ENCODE assay signal across 8 cellular contexts in the genomic region with DNA sequence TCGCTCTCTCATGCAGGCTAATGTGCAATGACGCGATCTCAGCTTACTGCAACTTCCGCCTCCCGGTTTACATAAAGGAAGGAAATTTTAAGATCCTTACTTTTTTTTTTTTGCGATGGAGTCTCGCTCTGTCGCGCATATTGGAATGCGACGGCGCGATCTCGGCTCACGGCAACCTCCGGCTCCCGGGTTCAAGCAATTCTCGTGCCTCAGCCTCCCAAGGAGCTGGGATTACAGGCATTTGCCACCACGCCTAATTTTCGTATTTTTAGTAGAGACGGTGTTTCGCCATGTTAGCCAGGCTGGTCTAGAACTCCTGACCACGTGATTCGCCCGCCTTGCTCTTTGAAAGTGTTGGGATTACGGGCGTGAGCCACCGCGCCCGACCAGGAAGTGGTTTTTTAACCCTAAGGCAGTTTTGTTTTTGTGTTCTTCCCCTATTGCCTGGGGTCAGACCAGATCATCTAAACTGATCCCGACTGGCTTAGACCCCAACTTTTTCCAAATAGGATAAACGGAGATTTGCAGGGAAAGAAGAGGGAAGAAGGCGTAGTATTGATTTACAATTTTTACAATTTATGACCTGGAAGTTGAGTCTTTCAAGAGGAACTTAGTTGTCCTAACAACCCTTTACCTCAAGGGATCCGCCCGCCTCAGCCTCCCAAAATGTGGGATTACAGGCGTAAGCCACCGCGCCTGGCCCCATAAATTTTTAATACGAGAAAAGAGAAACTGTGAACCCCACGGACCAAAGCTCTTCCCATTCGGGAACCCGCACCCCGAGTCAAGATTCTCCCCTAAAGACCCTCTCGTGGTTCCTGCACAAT.
DNase-seq lines count a peak whose midpoint lies in the region; ATAC-seq and TF ChIP-seq lines count a peak whose summit lies in the region.

No MANE protein-coding gene starts in this region.

- H3K9me3 Mint-ChIP-seq in IgD-negative memory B cell (peaks cover 0 to 4% (median 0%) of the 10 kb centered on the region in 3 donors), glutamatergic neuron (ENCODE audit: unreplicated experiment) (peaks cover 15% of the 10 kb centered on the region)
- peaks cover 0 to 6% of the 10 kb centered on the region in 2 donors for H3K9me3 Mint-ChIP-seq in activated naive CD4-positive, alpha-beta T cell treated with anti-CD3 and anti-CD28 coated beads, Interleukin-2, amount 50 U/mL, for 72 hours

- H3K27ac ChIP-seq in upper lobe of right lung, result peak overlapping the region; percentile 95

- no peaks in the 10 kb centered on the region for H3K4me1 ChIP-seq in upper lobe of right lung

- DNase-seq in C1 segment of cervical spinal cord (lab: John Stamatoyannopoulos, UW) (peak in 10 of 14 donors; percentile 1 to 47 (median 24)), glutamatergic neuron (peak; percentile 60), occipital lobe (lab: John Stamatoyannopoulos, UW) (peak; percentile 1), upper lobe of right lung (peak; percentile 82), NCI-H2107 (lab: John Stamatoyannopoulos, UW) (no peak)
- DNase-seq in activated naive CD4-positive, alpha-beta T cell treated with anti-CD3 and anti-CD28 coated beads, Interleukin-2, amount 50 U/mL, for 72 hours (ENCODE audit: low spot score in 2 of 2), result peak; percentile 35 to 69

- H3K27me3 ChIP-seq in upper lobe of right lung, result no peaks in the 10 kb centered on the region

- intact Hi-C loops in upper lobe of right lung (cut with DNase I), result no loop called here

- H3K4me3 Mint-ChIP-seq in IgD-negative memory B cell (peak overlapping the region; percentile 97 to 99 (median 99)), glutamatergic neuron (ENCODE audit: unreplicated experiment) (peak overlapping the region; percentile 99)

- H3K4me1 Mint-ChIP-seq in IgD-negative memory B cell, result peaks cover 5 to 18% (median 6%) of the 10 kb centered on the region in 3 donors
- H3K4me1 Mint-ChIP-seq in glutamatergic neuron (ENCODE audit: low read depth, unreplicated experiment), result peaks cover 11% of the 10 kb centered on the region

- peak overlapping the region; percentile 72 for H3K4me3 ChIP-seq in upper lobe of right lung

- TF ChIP-seq CTCF in glutamatergic neuron (IDR thresholded peaks at IDR 0.05; ENCODE audit: partially characterized antibody, unreplicated experiment), result no peak
- no peak for TF ChIP-seq CTCF in upper lobe of right lung (IDR thresholded peaks at IDR 0.05)

- H3K27ac Mint-ChIP-seq in IgD-negative memory B cell (peak overlapping the region; percentile 91 to 98 (median 91)), glutamatergic neuron (ENCODE audit: unreplicated experiment) (peak overlapping the region; percentile 100)
- peak overlapping the region; percentile 100 for H3K27ac Mint-ChIP-seq in activated naive CD4-positive, alpha-beta T cell treated with anti-CD3 and anti-CD28 coated beads, Interleukin-2, amount 50 U/mL, for 72 hours

- no peaks in the 10 kb centered on the region for H3K36me3 ChIP-seq in upper lobe of right lung

- peak in 1 of 2 donors; percentile 19 for ATAC-seq in activated naive CD4-positive, alpha-beta T cell treated with anti-CD3 and anti-CD28 coated beads, Interleukin-2, amount 50 U/mL, for 72 hours
- ATAC-seq in upper lobe of right lung (peak; percentile 76), HG02763 (IDR thresholded peaks at IDR 0.05; ENCODE audit: unreplicated experiment) (no peak)

- H3K36me3 Mint-ChIP-seq in IgD-negative memory B cell (peaks cover 3% of the 10 kb centered on the region), glutamatergic neuron (ENCODE audit: unreplicated experiment) (peaks cover 11% of the 10 kb centered on the region)
- H3K36me3 Mint-ChIP-seq in activated naive CD4-positive, alpha-beta T cell treated with anti-CD3 and anti-CD28 coated beads, Interleukin-2, amount 50 U/mL, for 72 hours, result peaks cover 36 to 59% of the 10 kb centered on the region in 2 donors

- H3K27me3 Mint-ChIP-seq in IgD-negative memory B cell (no peaks in the 10 kb centered on the region), glutamatergic neuron (ENCODE audit: unreplicated experiment) (peaks cover 11% of the 10 kb centered on the region)

- H3K9me3 ChIP-seq in upper lobe of right lung, result no peaks in the 10 kb centered on the region
